In genomic region chr6:15484115-15484514, GRCh38 we compare ENCODE assay signal across 23 cellular contexts.
DNase-seq lines count a peak whose midpoint lies in the region; TF ChIP-seq lines count a peak whose summit lies in the region.
"Had no signal": no experiment of that assay in that cellular context is flagged by ENCODE, and none has a peak within 500 bp of the region (broad histone marks: within the 10 kb centered on the region; RNA-seq: fewer than 3 reads in every experiment).

No MANE protein-coding gene starts in this region.

- H3K18ac ChIP-seq in mesendoderm (ENCODE audit: low read length) = no peak overlapping the region

- H2AK5ac ChIP-seq in mesendoderm (ENCODE audit: low read length) = no peak overlapping the region

- no CpG with 5 or more reads among the region's 3 CpGs for WGBS in mesendoderm (ENCODE audit: extremely low coverage, insufficient coverage, low lambda C conversion rate)

- peaks cover 34% of the 10 kb centered on the region for H3K4me1 Mint-ChIP-seq in activated CD4-positive, alpha-beta memory T cell treated with anti-CD3 and anti-CD28 coated beads for 36 hours (ENCODE audit: low read depth)
- H3K4me1 Mint-ChIP-seq in activated CD4-positive, alpha-beta memory T cell treated with anti-CD3 and anti-CD28 coated beads, Interleukin-2, amount 10 ng/mL, durations not matched to agents 7 days and 5 days = peaks cover 13% of the 10 kb centered on the region
- H3K4me1 Mint-ChIP-seq in dendritic cell treated with granulocyte-macrophage colony-stimulating factor and Interleukin-4, amounts not matched to agents 40 ng/mL and 50 ng/mL, for 4 days (ENCODE audit: low read depth) = peaks cover 84% of the 10 kb centered on the region
- peaks cover 40% of the 10 kb centered on the region for H3K4me1 Mint-ChIP-seq in progenitor cell of endocrine pancreas (ENCODE audit: low read depth)

- no peak overlapping the region for H3K9ac ChIP-seq in mesendoderm (ENCODE audit: low read length)

- no peak overlapping the region for H4K5ac ChIP-seq in mesendoderm (ENCODE audit: low read length)

- no peaks in the 10 kb centered on the region for H3K27me3 Mint-ChIP-seq in activated CD4-positive, alpha-beta memory T cell treated with anti-CD3 and anti-CD28 coated beads for 36 hours
- no peaks in the 10 kb centered on the region for H3K27me3 Mint-ChIP-seq in activated CD4-positive, alpha-beta memory T cell treated with anti-CD3 and anti-CD28 coated beads, Interleukin-2, amount 10 ng/mL, durations not matched to agents 7 days and 5 days
- no peaks in the 10 kb centered on the region for H3K27me3 Mint-ChIP-seq in dendritic cell treated with granulocyte-macrophage colony-stimulating factor and Interleukin-4, amounts not matched to agents 40 ng/mL and 50 ng/mL, for 4 days
- no peaks in the 10 kb centered on the region for H3K27me3 Mint-ChIP-seq in progenitor cell of endocrine pancreas
- H3K27me3 Mint-ChIP-seq: activated B cell treated with CpG ODN at 0.5 μM for 24 hours; activated naive CD4-positive, alpha-beta T cell treated with anti-CD3 and anti-CD28 coated beads, Interleukin-2, amount 10 ng/mL, durations not matched to agents 7 days and 5 days had no signal

- H3K36me3 ChIP-seq in mesendoderm (ENCODE audit: control insufficient read depth, insufficient read depth, low read length) (peaks cover 3% of the 10 kb centered on the region), breast epithelium (no peaks in the 10 kb centered on the region)

- no peak overlapping the region for H3K27ac ChIP-seq in mesendoderm (ENCODE audit: low read depth, low read length)
- no peak overlapping the region for H3K27ac ChIP-seq in breast epithelium
- H3K27ac ChIP-seq: A549, ascending aorta, suprapubic skin had no signal

- no peak overlapping the region for H3K4me3 Mint-ChIP-seq in activated CD4-positive, alpha-beta memory T cell treated with anti-CD3 and anti-CD28 coated beads for 36 hours
- no peak overlapping the region for H3K4me3 Mint-ChIP-seq in activated CD4-positive, alpha-beta memory T cell treated with anti-CD3 and anti-CD28 coated beads, Interleukin-2, amount 10 ng/mL, durations not matched to agents 7 days and 5 days
- H3K4me3 Mint-ChIP-seq in dendritic cell treated with granulocyte-macrophage colony-stimulating factor and Interleukin-4, amounts not matched to agents 40 ng/mL and 50 ng/mL, for 4 days = no peak overlapping the region
- H3K4me3 Mint-ChIP-seq in progenitor cell of endocrine pancreas (ENCODE audit: low read depth) = no peak overlapping the region
- H3K4me3 Mint-ChIP-seq: activated B cell treated with CpG ODN at 0.5 μM for 24 hours; activated CD8-positive, alpha-beta T cell treated with anti-CD3 and anti-CD28 coated beads, Interleukin-2, amount 10 ng/mL, durations not matched to agents 7 days and 5 days; activated naive CD4-positive, alpha-beta T cell treated with anti-CD3 and anti-CD28 coated beads, Interleukin-2, amount 10 ng/mL, durations not matched to agents 7 days and 5 days had no signal

- no peak overlapping the region for H2BK5ac ChIP-seq in mesendoderm (ENCODE audit: low read length)

- peak overlapping the region; percentile 44 for H3K27ac Mint-ChIP-seq in activated CD4-positive, alpha-beta memory T cell treated with anti-CD3 and anti-CD28 coated beads for 36 hours
- no peak overlapping the region for H3K27ac Mint-ChIP-seq in activated CD4-positive, alpha-beta memory T cell treated with anti-CD3 and anti-CD28 coated beads, Interleukin-2, amount 10 ng/mL, durations not matched to agents 7 days and 5 days
- peak overlapping the region; percentile 60 for H3K27ac Mint-ChIP-seq in dendritic cell treated with granulocyte-macrophage colony-stimulating factor and Interleukin-4, amounts not matched to agents 40 ng/mL and 50 ng/mL, for 4 days
- peak overlapping the region; percentile 65 for H3K27ac Mint-ChIP-seq in progenitor cell of endocrine pancreas
- H3K27ac Mint-ChIP-seq: activated B cell treated with CpG ODN at 0.5 μM for 24 hours; activated CD8-positive, alpha-beta T cell treated with anti-CD3 and anti-CD28 coated beads, Interleukin-2, amount 10 ng/mL, durations not matched to agents 7 days and 5 days; activated naive CD4-positive, alpha-beta T cell treated with anti-CD3 and anti-CD28 coated beads, Interleukin-2, amount 10 ng/mL, durations not matched to agents 7 days and 5 days had no signal

- H3K9me3 Mint-ChIP-seq in activated CD4-positive, alpha-beta memory T cell treated with anti-CD3 and anti-CD28 coated beads for 36 hours = no peaks in the 10 kb centered on the region
- H3K9me3 Mint-ChIP-seq in activated CD4-positive, alpha-beta memory T cell treated with anti-CD3 and anti-CD28 coated beads, Interleukin-2, amount 10 ng/mL, durations not matched to agents 7 days and 5 days = no peaks in the 10 kb centered on the region
- H3K9me3 Mint-ChIP-seq in dendritic cell treated with granulocyte-macrophage colony-stimulating factor and Interleukin-4, amounts not matched to agents 40 ng/mL and 50 ng/mL, for 4 days = no peaks in the 10 kb centered on the region
- H3K9me3 Mint-ChIP-seq in progenitor cell of endocrine pancreas (ENCODE audit: low read depth) = no peaks in the 10 kb centered on the region
- H3K9me3 Mint-ChIP-seq: activated B cell treated with CpG ODN at 0.5 μM for 24 hours; activated naive CD4-positive, alpha-beta T cell treated with anti-CD3 and anti-CD28 coated beads, Interleukin-2, amount 10 ng/mL, durations not matched to agents 7 days and 5 days had no signal

- CTCF ChIA-PET in activated CD4-positive, alpha-beta memory T cell treated with anti-CD3 and anti-CD28 coated beads for 36 hours (lab: Charles Lee) = no interaction called here
- CTCF ChIA-PET in activated CD4-positive, alpha-beta memory T cell treated with anti-CD3 and anti-CD28 coated beads, Interleukin-2, amount 10 ng/mL, durations not matched to agents 7 days and 5 days (lab: Charles Lee) = no interaction called here

- no peak for TF ChIP-seq POLR2A in breast epithelium (IDR thresholded peaks at IDR 0.05)

- H3K23ac ChIP-seq in mesendoderm (ENCODE audit: low read length) = no peak overlapping the region

- H3K4me3 ChIP-seq in mesendoderm (ENCODE audit: low read length) = no peak overlapping the region
- H3K4me3 ChIP-seq in breast epithelium = no peak overlapping the region
- H3K4me3 ChIP-seq: A549, ascending aorta, GM12878, smooth muscle cell, suprapubic skin had no signal

- no peak overlapping the region for H3K4ac ChIP-seq in mesendoderm (ENCODE audit: low read depth, low read length)

- DNase-seq in activated CD4-positive, alpha-beta memory T cell treated with anti-CD3 and anti-CD28 coated beads for 36 hours = no peak
- DNase-seq in activated CD4-positive, alpha-beta memory T cell treated with anti-CD3 and anti-CD28 coated beads, Interleukin-2, amount 10 ng/mL, durations not matched to agents 7 days and 5 days = no peak
- peak; percentile 87 for DNase-seq in NCI-H146 treated with DMSO at 0.1 percent for 48 hours (lab: John Stamatoyannopoulos, UW; ENCODE audit: unreplicated experiment)
- no peak for DNase-seq in progenitor cell of endocrine pancreas (ENCODE audit: low spot score, unreplicated experiment)
- DNase-seq in mesendoderm = no peak
- no peak for DNase-seq in breast epithelium (ENCODE audit: low spot score in 2 of 2)
- DNase-seq in HPDE6-E6E7 (ENCODE audit: extremely low spot score) = no peak
- DNase-seq: activated B cell treated with CpG ODN at 0.5 μM for 24 hours; activated CD8-positive, alpha-beta T cell treated with anti-CD3 and anti-CD28 coated beads, Interleukin-2, amount 10 ng/mL, durations not matched to agents 7 days and 5 days; activated naive CD4-positive, alpha-beta T cell treated with anti-CD3 and anti-CD28 coated beads, Interleukin-2, amount 10 ng/mL, durations not matched to agents 7 days and 5 days; HCEC 1CT; kidney glomerular epithelial cell; NCI-H1048; NCI-H2081; SHP77 treated with DMSO at 0.1 percent for 48 hours; stimulated activated CD4-positive, alpha-beta T cell treated with anti-CD3 and anti-CD28 coated beads, Interleukin-2, amount 100 ng/mL, for 24 hours; SW 1271 had no signal

- no peak overlapping the region for H3K56ac ChIP-seq in mesendoderm (ENCODE audit: low read length)

- TF ChIP-seq CTCF in progenitor cell of endocrine pancreas (IDR thresholded peaks at IDR 0.05; ENCODE audit: unreplicated experiment) (no peak), breast epithelium (IDR thresholded peaks at IDR 0.05) (no peak)

- peaks cover 13% of the 10 kb centered on the region for H3K79me1 ChIP-seq in mesendoderm (ENCODE audit: low read length)

- intact Hi-C loops in activated CD4-positive, alpha-beta memory T cell treated with anti-CD3 and anti-CD28 coated beads for 36 hours (cut with micrococcal nuclease) = loop anchor here (10.0 kb wide), 1 partner anchor 609 kb away; no protein-coding TSS in a partner anchor
- intact Hi-C loops in dendritic cell treated with granulocyte-macrophage colony-stimulating factor and Interleukin-4, amounts not matched to agents 40 ng/mL and 50 ng/mL, for 4 days (cut with micrococcal nuclease) = no loop called here
- intact Hi-C loops in breast epithelium (cut with DNase I; ENCODE audit: low total_unique reads) = no loop called here

- H3K9me3 ChIP-seq in breast epithelium = no peaks in the 10 kb centered on the region
- H3K9me3 ChIP-seq: A549, ascending aorta, suprapubic skin had no signal

- H2BK15ac ChIP-seq in mesendoderm (replicated peaks; ENCODE audit: low read depth) = no peak overlapping the region

- H2BK120ac ChIP-seq in mesendoderm (ENCODE audit: low read depth, low read length) = no peak overlapping the region

- H3K36me3 Mint-ChIP-seq in activated CD4-positive, alpha-beta memory T cell treated with anti-CD3 and anti-CD28 coated beads for 36 hours = peaks cover 25% of the 10 kb centered on the region
- peaks cover 18% of the 10 kb centered on the region for H3K36me3 Mint-ChIP-seq in activated CD4-positive, alpha-beta memory T cell treated with anti-CD3 and anti-CD28 coated beads, Interleukin-2, amount 10 ng/mL, durations not matched to agents 7 days and 5 days (ENCODE audit: low read depth)
- peaks cover 36% of the 10 kb centered on the region for H3K36me3 Mint-ChIP-seq in dendritic cell treated with granulocyte-macrophage colony-stimulating factor and Interleukin-4, amounts not matched to agents 40 ng/mL and 50 ng/mL, for 4 days (ENCODE audit: low read depth)
- H3K36me3 Mint-ChIP-seq in progenitor cell of endocrine pancreas (ENCODE audit: insufficient read depth) = peaks cover 12% of the 10 kb centered on the region

- peaks cover 4% of the 10 kb centered on the region for H3K4me1 ChIP-seq in mesendoderm (ENCODE audit: control insufficient read depth, low read depth, low read length)
- H3K4me1 ChIP-seq in breast epithelium = no peaks in the 10 kb centered on the region

- POLR2A ChIA-PET in activated CD4-positive, alpha-beta memory T cell treated with anti-CD3 and anti-CD28 coated beads for 36 hours (lab: Charles Lee) = no interaction called here
- POLR2A ChIA-PET in activated CD4-positive, alpha-beta memory T cell treated with anti-CD3 and anti-CD28 coated beads, Interleukin-2, amount 10 ng/mL, durations not matched to agents 7 days and 5 days (lab: Charles Lee) = no interaction called here

- H3K4me2 ChIP-seq in mesendoderm (ENCODE audit: low read length) = no peak overlapping the region
- H3K4me2 ChIP-seq: A549, smooth muscle cell had no signal

- H3K27me3 ChIP-seq in mesendoderm (ENCODE audit: insufficient read depth, low read length, poor library complexity) = no peaks in the 10 kb centered on the region
- H3K27me3 ChIP-seq in breast epithelium = no peaks in the 10 kb centered on the region
- H3K27me3 ChIP-seq: ascending aorta, suprapubic skin had no signal

- peaks cover 36% of the 10 kb centered on the region for H3K79me2 ChIP-seq in mesendoderm (ENCODE audit: control insufficient read depth, insufficient read depth, low read length)

- no peak overlapping the region for H4K8ac ChIP-seq in mesendoderm (ENCODE audit: low read depth, low read length)
